Comparison of ENCODE assay signal across 14 cellular contexts in genomic region chr12:6771091-6771495, GRCh38. TPM values are rescaled to one million over a fixed set of nuclear protein-coding genes. Genes with fewer than 3 reads are reported as not detected.
DNase-seq lines count a peak whose midpoint lies in the region; ATAC-seq, FAIRE-seq and TF ChIP-seq lines count a peak whose summit lies in the region.
"Had no signal": no experiment of that assay in that cellular context is flagged by ENCODE, and none has a peak within 500 bp of the region (broad histone marks: within the 10 kb centered on the region; RNA-seq: fewer than 3 reads in every experiment).

No MANE protein-coding gene starts in this region.

- POLR2A ChIA-PET in CD4-positive, alpha-beta T cell (lab: Charles Lee), result interaction anchor here (1.1 to 1.9 kb wide), 4 partner anchors 9 to 18 kb away, joined by 3 to 9 read pairs (median 4); partner anchors contain the start of genes CD4 and MLF2
- POLR2A ChIA-PET in K562 (lab: Yijun Ruan, JAX), result interaction anchor here (0.8 to 1.3 kb wide), 3 partner anchors 11 to 18 kb away, joined by 3 to 5 read pairs (median 4); partner anchors contain the start of gene MLF2

- H2AFZ ChIP-seq in K562 (ENCODE audit: low read depth, low read length) (no peak overlapping the region), neural cell (ENCODE audit: low read depth, low read length) (no peak overlapping the region)

- peaks cover 10 to 35% of the 10 kb centered on the region in 2 experiments; a peak in 4 of 5 replicates for H3K4me1 ChIP-seq in K562 (replicated peaks in 1 of 2; ENCODE audit: control insufficient read depth in 2 of 2, insufficient read depth in 2 of 2, low read length in 2 of 2)

- 91% methylated on average over 3 of the region's 4 CpGs for WGBS in K562 (ENCODE audit: insufficient coverage, low coverage, missing lambda C conversion rate)

- intact Hi-C loops in CD4-positive, alpha-beta T cell (cut with DNase I, micrococcal nuclease), result no loop called here
- intact Hi-C loops in K562 (cut with micrococcal nuclease), result no loop called here

- H3K27me3 Mint-ChIP-seq in CD4-positive, alpha-beta T cell, result peaks cover 65% of the 10 kb centered on the region

- peak overlapping the region; percentile 17 for H3K4me3 Mint-ChIP-seq in CD4-positive, alpha-beta T cell

- H3K4me1 Mint-ChIP-seq in CD4-positive, alpha-beta T cell (ENCODE audit: low read depth), result peaks cover 64% of the 10 kb centered on the region

- no peak overlapping the region for H3K27ac ChIP-seq in CD4-positive, alpha-beta T cell (ENCODE audit: low read depth, low read length)
- H3K27ac ChIP-seq in K562 (ENCODE audit: extremely low read depth, low read depth, low read length) (no peak overlapping the region; the same call in 2 of the 3 replicates), neural cell (ENCODE audit: low read length) (no peak overlapping the region)
- H3K27ac ChIP-seq: epithelial cell of prostate had no signal

- TF ChIP-seq RAD21 in K562 (CRISPR knock-in tag; conservative IDR thresholded peaks at IDR 0.05 in 1 of 2, IDR thresholded peaks at IDR 0.05 in 1 of 2) (no peak), neural cell (conservative IDR thresholded peaks at IDR 0.05) (no peak)

- CTCF ChIA-PET in CD4-positive, alpha-beta T cell (lab: Charles Lee), result no interaction called here
- CTCF ChIA-PET in K562 (lab: Yijun Ruan, JAX; ENCODE audit: low intra/inter-chr PET ratio), result interaction anchor here (0.7 kb wide), 1 partner anchor 19 kb away, joined by 3 read pairs; no protein-coding TSS in a partner anchor

- H3K9me2 ChIP-seq in neural cell (ENCODE audit: insufficient read depth, low read length), result no peaks in the 10 kb centered on the region

- no peaks in the 10 kb centered on the region for H4K20me1 ChIP-seq in K562 (replicated peaks; ENCODE audit: control insufficient read depth, insufficient read depth, low read length)
- H4K20me1 ChIP-seq in neural cell (ENCODE audit: insufficient read depth), result peaks cover 33% of the 10 kb centered on the region

- H3K4me2 ChIP-seq in K562 (ENCODE audit: insufficient read depth, low read length) (no peak overlapping the region), neural cell (ENCODE audit: low read length) (no peak overlapping the region)

- no peaks in the 10 kb centered on the region for H3K9me1 ChIP-seq in K562 (ENCODE audit: control insufficient read depth, insufficient read depth, low read length)

- BruUV-seq in K562 (replicated peaks; lab: Mats Ljungman, UMichigan), result no TSS peak

- H3K9ac ChIP-seq in K562 (ENCODE audit: insufficient read depth in 1 of 2, low read depth in 2 of 2, low read length in 2 of 2) (0 out of 4 replicates have a peak overlapping the region, but pooled peaks of 1 of the 2 experiments have one; percentile 58), neural cell (ENCODE audit: low read length) (peak overlapping the region; percentile 20)

- no peak; the same call in 1 of the 2 replicates for TF ChIP-seq POLR2A in K562 (conservative IDR thresholded peaks at IDR 0.05)

- H3K36me3 Mint-ChIP-seq in CD4-positive, alpha-beta T cell (ENCODE audit: low read depth), result no peaks in the 10 kb centered on the region

- no peak for TF ChIP-seq EP300 in K562 (IDR thresholded peaks at IDR 0.05; ENCODE audit: low read length)
- TF ChIP-seq EP300 in neural cell (conservative IDR thresholded peaks at IDR 0.05; ENCODE audit: poor library complexity, severe bottlenecking), result no peak

- no peak for TF ChIP-seq CTCF in CD4-positive, alpha-beta T cell (IDR thresholded peaks at IDR 0.05)
- TF ChIP-seq CTCF in K562 (IDR thresholded peaks at IDR 0.05 in 2 of 3, conservative IDR thresholded peaks at IDR 0.05 in 1 of 3; ENCODE audit: insufficient read depth in 2 of 3, low read depth in 1 of 3, low read length in 3 of 3), result no peak
- no peak for TF ChIP-seq CTCF in neural cell (IDR thresholded peaks at IDR 0.05; ENCODE audit: poor library complexity, severe bottlenecking)

- ATAC-seq in CD4-positive, alpha-beta T cell (ENCODE audit: poor library complexity), result no peak
- ATAC-seq in K562 (no peak), GM19035 (IDR thresholded peaks at IDR 0.05; ENCODE audit: unreplicated experiment) (no peak)
- ATAC-seq: sciatic nerve had no signal

- H3K36me3 ChIP-seq in K562 (ENCODE audit: control insufficient read depth, insufficient read depth, low read length), result peaks cover 32% of the 10 kb centered on the region; the same call in 2 of the 3 replicates
- H3K36me3 ChIP-seq in neural cell (ENCODE audit: insufficient read depth, low read length), result peaks cover 4% of the 10 kb centered on the region

- H3K79me2 ChIP-seq in K562 (ENCODE audit: control insufficient read depth, insufficient read depth, low read length), result peaks cover 27% of the 10 kb centered on the region
- peaks cover 49% of the 10 kb centered on the region for H3K79me2 ChIP-seq in neural cell (replicated peaks; ENCODE audit: insufficient read depth, low read length)

- peaks cover 17% of the 10 kb centered on the region for H3K27me3 ChIP-seq in CD4-positive, alpha-beta T cell (ENCODE audit: control insufficient read depth, insufficient read depth, low read length)
- H3K27me3 ChIP-seq in K562 (ENCODE audit: control insufficient read depth in 2 of 2, insufficient read depth in 2 of 2, low read length in 2 of 2), result no peaks in the 10 kb centered on the region; a peak in 1 of 5 replicates
- no peaks in the 10 kb centered on the region for H3K27me3 ChIP-seq in neural cell (ENCODE audit: insufficient read depth, low read depth, low read length)

- no peaks in the 10 kb centered on the region for H3K9me3 ChIP-seq in CD4-positive, alpha-beta T cell (ENCODE audit: control insufficient read depth, low read length)
- H3K9me3 ChIP-seq in K562 (replicated peaks; ENCODE audit: control insufficient read depth, insufficient read depth, low read depth, low read length) (no peaks in the 10 kb centered on the region), neural cell (ENCODE audit: low read length) (no peaks in the 10 kb centered on the region)
- H3K9me3 ChIP-seq: HAP-1 had no signal

- H3K4me3 ChIP-seq in K562 (no peak overlapping the region), neural cell (ENCODE audit: low read length) (no peak overlapping the region)
- H3K4me3 ChIP-seq: HAP-1 had no signal

- peaks cover 6% of the 10 kb centered on the region for H3F3A ChIP-seq in neural cell (ENCODE audit: insufficient read depth, low read length, poor library complexity, severe bottlenecking)

- H3K9me3 Mint-ChIP-seq in CD4-positive, alpha-beta T cell, result no peaks in the 10 kb centered on the region

- DNase-seq in CD4-positive, alpha-beta T cell, result no peak
- DNase-seq in M059J (ENCODE audit: low read depth) (peak; percentile 41), K562 (ENCODE audit: extremely low read depth in 1 of 4, low spot score in 3 of 4) (no peak), NCI-H128 (lab: John Stamatoyannopoulos, UW; ENCODE audit: unreplicated experiment) (no peak), OCI-M1 (lab: John Stamatoyannopoulos, UW) (no peak), HT-29 (ENCODE audit: low spot score) (no peak)
- DNase-seq: activated effector memory CD4-positive, alpha-beta T cell treated with Interleukin-2 at 50 U/mL for 16 hours had no signal

- no peak for FAIRE-seq in K562 (lab: Jason Lieb, UNC)
- FAIRE-seq: D721Med had no signal

- no peak overlapping the region for H3K27ac Mint-ChIP-seq in CD4-positive, alpha-beta T cell

- in situ Hi-C loops in K562 (cut with MboI), result no loop called here

RNA-seq across cellular contexts. Expression of gene LAG3, which starts 1.2 kb away (rescaled TPM):
- 1 to 10 TPM in 1 of 2 experiments, under 1 TPM in 1; 0.82 to 1.4 TPM for total RNA-seq in CD4-positive, alpha-beta T cell
- not detected in 2 replicates for total RNA-seq in M059J (2014; rRNA removed; shearing (Covaris generic))
- total RNA-seq in K562 (2011; cell fraction: chromatin; rRNA removed; ENCODE audit: low replicate concordance), result 0.97 and 5.8 TPM in 2 replicates
- 2.1 and 2.2 TPM in 2 replicates for total RNA-seq in K562 (2011; cell fraction: nucleolus; rRNA removed)
- 2.3 and 2.7 TPM in 2 replicates for total RNA-seq in K562 (2011; cell fraction: nucleoplasm; rRNA removed)
- total RNA-seq in K562 (2014; rRNA removed) (0.09 TPM in 1 of 2 replicates, not detected in the other), K562 (2014; rRNA removed; fragmentation: Illumina TruSeq; extraction: Trizol) (0.22 TPM in 1 of 2 replicates, not detected in the other), K562 (2015; rRNA removed; fragmentation: Illumina TruSeq; extraction: Trizol) (0.08 and 0.18 TPM in 2 replicates), K562 (2021) (0.60 and 0.66 TPM in 2 replicates)
- polyA plus RNA-seq in K562 (2011; rRNA removed) (0.10 and 0.19 TPM in 2 replicates), K562 (2014; fragmentation: Illumina TruSeq; extraction: Trizol) (0.09 and 0.22 TPM in 2 replicates), K562 (2014; fragmentation: Nextera tagmentation; extraction: Ambion mirVana) (under 1 TPM in 1 of 2 experiments, not detected in 1; 0.07 TPM), K562 (2014; rRNA removed) (0.07 and 0.74 TPM in 2 replicates), neural cell (1.4 and 2.0 TPM in 2 replicates)
- 0.06 and 0.07 TPM in 2 replicates for polyA plus RNA-seq in K562 (2011; cell fraction: cytosol; rRNA removed)
- 1.2 and 2.7 TPM in 2 replicates for polyA plus RNA-seq in K562 (2011; cell fraction: nucleus; rRNA removed)
- 0.27 and 0.53 TPM in 2 replicates for polyA plus RNA-seq in K562 (2012)
- polyA minus RNA-seq in K562 (2011; rRNA and poly(A)+ RNA removed), result not detected in 2 replicates
- not detected in 2 replicates for polyA minus RNA-seq in K562 (2011; cell fraction: cytosol; rRNA and poly(A)+ RNA removed)
- polyA minus RNA-seq in K562 (2011; cell fraction: nucleus; rRNA and poly(A)+ RNA removed), result 0.27 and 0.44 TPM in 2 replicates
- 0.24 and 1.3 TPM in 2 replicates for polyA minus RNA-seq in neural cell
- 0.05 and 0.56 TPM in 2 replicates for total RNA-seq in HT-29 (2014; rRNA removed; shearing (Covaris generic))
- total RNA-seq: kidney epithelial cell had no signal

RNA-seq across cellular contexts. Expression of gene PTMS, which starts 4.9 kb away (rescaled TPM):
- total RNA-seq in CD4-positive, alpha-beta T cell, result 1 to 10 TPM; 1.5 to 1.9 TPM
- 136 and 216 TPM in 2 replicates for total RNA-seq in M059J (2014; rRNA removed; shearing (Covaris generic))
- 29.6 and 36.7 TPM in 2 replicates for total RNA-seq in K562 (2011; cell fraction: chromatin; rRNA removed; ENCODE audit: low replicate concordance)
- total RNA-seq in K562 (2011; cell fraction: nucleolus; rRNA removed), result 32.1 and 32.4 TPM in 2 replicates
- total RNA-seq in K562 (2011; cell fraction: nucleoplasm; rRNA removed), result 48.1 and 64.1 TPM in 2 replicates
- 78.5 and 91.4 TPM in 2 replicates for total RNA-seq in K562 (2014; rRNA removed)
- 73.6 and 84.1 TPM in 2 replicates for total RNA-seq in K562 (2014; rRNA removed; fragmentation: Illumina TruSeq; extraction: Trizol)
- total RNA-seq in K562 (2015; rRNA removed; fragmentation: Illumina TruSeq; extraction: Trizol), result 97.7 and 108 TPM in 2 replicates
- total RNA-seq in K562 (2021), result 277 and 287 TPM in 2 replicates
- polyA plus RNA-seq in K562 (2011; rRNA removed), result 64.1 and 92.5 TPM in 2 replicates
- 255 TPM in 2 replicates for polyA plus RNA-seq in K562 (2011; cell fraction: cytosol; rRNA removed)
- 81.6 and 109 TPM in 2 replicates for polyA plus RNA-seq in K562 (2011; cell fraction: nucleus; rRNA removed)
- 220 and 306 TPM in 2 replicates for polyA plus RNA-seq in K562 (2012)
- 282 and 386 TPM in 2 replicates for polyA plus RNA-seq in K562 (2014; fragmentation: Illumina TruSeq; extraction: Trizol)
- polyA plus RNA-seq in K562 (2014; fragmentation: Nextera tagmentation; extraction: Ambion mirVana), result 1 to 10 TPM; 5.1 to 5.2 TPM
- polyA plus RNA-seq in K562 (2014; rRNA removed), result 187 and 235 TPM in 2 replicates
- 29.8 TPM in 2 replicates for polyA minus RNA-seq in K562 (2011; rRNA and poly(A)+ RNA removed)
- polyA minus RNA-seq in K562 (2011; cell fraction: cytosol; rRNA and poly(A)+ RNA removed), result 52.4 and 55.3 TPM in 2 replicates
- 11.6 and 12.6 TPM in 2 replicates for polyA minus RNA-seq in K562 (2011; cell fraction: nucleus; rRNA and poly(A)+ RNA removed)
- 504 and 557 TPM in 2 replicates for polyA plus RNA-seq in neural cell
- 239 and 310 TPM in 2 replicates for polyA minus RNA-seq in neural cell
- total RNA-seq in HT-29 (2014; rRNA removed; shearing (Covaris generic)), result 87.6 and 105 TPM in 2 replicates

RNA-seq across cellular contexts. Expression of gene MLF2, which starts 18.2 kb away (rescaled TPM):
- total RNA-seq in CD4-positive, alpha-beta T cell, result 100 to 1,000 TPM; 114 to 121 TPM
- 274 and 278 TPM in 2 replicates for total RNA-seq in M059J (2014; rRNA removed; shearing (Covaris generic))
- 108 and 217 TPM in 2 replicates for total RNA-seq in K562 (2011; cell fraction: chromatin; rRNA removed; ENCODE audit: low replicate concordance)
- total RNA-seq in K562 (2011; cell fraction: nucleolus; rRNA removed), result 142 and 144 TPM in 2 replicates
- total RNA-seq in K562 (2011; cell fraction: nucleoplasm; rRNA removed), result 131 and 132 TPM in 2 replicates
- total RNA-seq in K562 (2014; rRNA removed) (146 and 161 TPM in 2 replicates), K562 (2014; rRNA removed; fragmentation: Illumina TruSeq; extraction: Trizol) (58.3 and 60.3 TPM in 2 replicates), K562 (2015; rRNA removed; fragmentation: Illumina TruSeq; extraction: Trizol) (94.6 and 99.2 TPM in 2 replicates), K562 (2021) (149 and 167 TPM in 2 replicates)
- polyA plus RNA-seq in K562 (2011; rRNA removed) (190 and 209 TPM in 2 replicates), K562 (2014; fragmentation: Illumina TruSeq; extraction: Trizol) (138 and 139 TPM in 2 replicates), K562 (2014; fragmentation: Nextera tagmentation; extraction: Ambion mirVana) (10 to 100 TPM; 11.4 to 15.6 TPM), K562 (2014; rRNA removed) (186 and 187 TPM in 2 replicates), neural cell (134 and 176 TPM in 2 replicates)
- 349 and 372 TPM in 2 replicates for polyA plus RNA-seq in K562 (2011; cell fraction: cytosol; rRNA removed)
- polyA plus RNA-seq in K562 (2011; cell fraction: nucleus; rRNA removed), result 190 and 315 TPM in 2 replicates
- 145 and 148 TPM in 2 replicates for polyA plus RNA-seq in K562 (2012)
- polyA minus RNA-seq in K562 (2011; rRNA and poly(A)+ RNA removed), result 133 and 137 TPM in 2 replicates
- polyA minus RNA-seq in K562 (2011; cell fraction: cytosol; rRNA and poly(A)+ RNA removed), result 56.6 and 66.3 TPM in 2 replicates
- polyA minus RNA-seq in K562 (2011; cell fraction: nucleus; rRNA and poly(A)+ RNA removed), result 49.0 and 76.3 TPM in 2 replicates
- 120 and 128 TPM in 2 replicates for polyA minus RNA-seq in neural cell
- 383 and 384 TPM in 2 replicates for total RNA-seq in HT-29 (2014; rRNA removed; shearing (Covaris generic))

RNA-seq across cellular contexts. Expression of gene CD4, which starts 18.2 kb away (rescaled TPM):
- total RNA-seq in CD4-positive, alpha-beta T cell, result 100 to 1,000 TPM; 134 to 136 TPM
- not detected in 2 replicates for total RNA-seq in M059J (2014; rRNA removed; shearing (Covaris generic))
- not detected in 2 replicates for total RNA-seq in K562 (2011; cell fraction: chromatin; rRNA removed; ENCODE audit: low replicate concordance)
- total RNA-seq in K562 (2011; cell fraction: nucleolus; rRNA removed), result not detected in 2 replicates
- total RNA-seq in K562 (2011; cell fraction: nucleoplasm; rRNA removed), result not detected in 2 replicates
- total RNA-seq in K562 (2014; rRNA removed) (not detected in 2 replicates), K562 (2014; rRNA removed; fragmentation: Illumina TruSeq; extraction: Trizol) (not detected in 2 replicates), K562 (2015; rRNA removed; fragmentation: Illumina TruSeq; extraction: Trizol) (0.07 and 0.08 TPM in 2 replicates), K562 (2021) (0.27 and 0.31 TPM in 2 replicates)
- polyA plus RNA-seq in K562 (2011; rRNA removed) (0.04 TPM in 1 of 2 replicates, not detected in the other), K562 (2014; fragmentation: Illumina TruSeq; extraction: Trizol) (0.06 and 0.10 TPM in 2 replicates), K562 (2014; fragmentation: Nextera tagmentation; extraction: Ambion mirVana) (under 1 TPM in 1 of 2 experiments, not detected in 1; 0.06 TPM), K562 (2014; rRNA removed) (0.11 TPM in 1 of 2 replicates, not detected in the other), neural cell (not detected in 2 replicates)
- polyA plus RNA-seq in K562 (2011; cell fraction: cytosol; rRNA removed), result 0.01 TPM in 1 of 2 replicates, not detected in the other
- polyA plus RNA-seq in K562 (2011; cell fraction: nucleus; rRNA removed), result 0.06 TPM in 1 of 2 replicates, not detected in the other
- polyA plus RNA-seq in K562 (2012), result 0.22 and 0.29 TPM in 2 replicates
- polyA minus RNA-seq in K562 (2011; rRNA and poly(A)+ RNA removed), result not detected in 2 replicates
- not detected in 2 replicates for polyA minus RNA-seq in K562 (2011; cell fraction: cytosol; rRNA and poly(A)+ RNA removed)
- not detected in 2 replicates for polyA minus RNA-seq in K562 (2011; cell fraction: nucleus; rRNA and poly(A)+ RNA removed)
- not detected in 2 replicates for polyA minus RNA-seq in neural cell
- 0.25 and 0.47 TPM in 2 replicates for total RNA-seq in HT-29 (2014; rRNA removed; shearing (Covaris generic))

RNA-seq across cellular contexts. Expression of gene COPS7A, which starts 47.2 kb away (rescaled TPM):
- 1 to 10 TPM; 9.4 to 9.6 TPM for total RNA-seq in CD4-positive, alpha-beta T cell
- total RNA-seq in M059J (2014; rRNA removed; shearing (Covaris generic)), result 60.2 and 66.0 TPM in 2 replicates
- 14.3 and 23.0 TPM in 2 replicates for total RNA-seq in K562 (2011; cell fraction: chromatin; rRNA removed; ENCODE audit: low replicate concordance)
- total RNA-seq in K562 (2011; cell fraction: nucleolus; rRNA removed), result 18.7 and 22.1 TPM in 2 replicates
- 16.9 and 19.5 TPM in 2 replicates for total RNA-seq in K562 (2011; cell fraction: nucleoplasm; rRNA removed)
- total RNA-seq in K562 (2014; rRNA removed) (24.2 and 26.9 TPM in 2 replicates), K562 (2014; rRNA removed; fragmentation: Illumina TruSeq; extraction: Trizol) (13.2 and 13.4 TPM in 2 replicates), K562 (2015; rRNA removed; fragmentation: Illumina TruSeq; extraction: Trizol) (20.6 and 25.0 TPM in 2 replicates), K562 (2021) (22.5 and 23.4 TPM in 2 replicates)
- polyA plus RNA-seq in K562 (2011; rRNA removed) (35.4 and 45.2 TPM in 2 replicates), K562 (2014; fragmentation: Illumina TruSeq; extraction: Trizol) (29.9 and 36.0 TPM in 2 replicates), K562 (2014; fragmentation: Nextera tagmentation; extraction: Ambion mirVana) (10 to 100 TPM; 12.7 to 24.3 TPM), K562 (2014; rRNA removed) (30.2 and 36.5 TPM in 2 replicates), neural cell (45.8 and 50.2 TPM in 2 replicates)
- 44.0 and 49.7 TPM in 2 replicates for polyA plus RNA-seq in K562 (2011; cell fraction: cytosol; rRNA removed)
- polyA plus RNA-seq in K562 (2011; cell fraction: nucleus; rRNA removed), result 61.4 and 63.0 TPM in 2 replicates
- polyA plus RNA-seq in K562 (2012), result 29.9 and 33.9 TPM in 2 replicates
- 9.8 and 11.4 TPM in 2 replicates for polyA minus RNA-seq in K562 (2011; rRNA and poly(A)+ RNA removed)
- 9.2 and 11.9 TPM in 2 replicates for polyA minus RNA-seq in K562 (2011; cell fraction: cytosol; rRNA and poly(A)+ RNA removed)
- 6.1 and 6.9 TPM in 2 replicates for polyA minus RNA-seq in K562 (2011; cell fraction: nucleus; rRNA and poly(A)+ RNA removed)
- 22.2 and 22.6 TPM in 2 replicates for polyA minus RNA-seq in neural cell
- 103 and 108 TPM in 2 replicates for total RNA-seq in HT-29 (2014; rRNA removed; shearing (Covaris generic))

Comparison
In these comparisons a context has a peak if more than half of its experiments do, and no peak if none do; other contexts are left out.
1. RNA of gene PTMS, which starts 4.9 kb away (total RNA-seq): 136 to 216 TPM in M059J, 87.6 to 105 TPM in HT-29 and 29.6 to 287 TPM in K562; 1.5 to 1.9 TPM in CD4-positive, alpha-beta T cell; every median in the first group is over 10 times any median in the second.